ENCODE assay signal across 29 cellular contexts in genomic region chr3:39275052-39275451, GRCh38. TPM values are rescaled to one million over a fixed set of nuclear protein-coding genes. Genes with fewer than 3 reads are reported as not detected.
DNase-seq lines count a peak whose midpoint lies in the region; ATAC-seq, FAIRE-seq and TF ChIP-seq lines count a peak whose summit lies in the region.
"Had no signal": no experiment of that assay in that cellular context is flagged by ENCODE, and none has a peak within 500 bp of the region (broad histone marks: within the 10 kb centered on the region; RNA-seq: fewer than 3 reads in every experiment).

No MANE protein-coding gene starts in this region.

- no peak overlapping the region for H3K56ac ChIP-seq in IMR-90 (ENCODE audit: extremely low read depth, insufficient read depth, low read length)

- H3K23ac ChIP-seq in IMR-90 (ENCODE audit: low read depth, low read length) = no peak overlapping the region

- no peaks in the 10 kb centered on the region; the same call in 1 of the 2 replicates for H3K4me1 ChIP-seq in IMR-90 (ENCODE audit: control insufficient read depth, insufficient read depth, low read length)
- H3K4me1 ChIP-seq: neural progenitor cell had no signal

- TF ChIP-seq RAD21 in IMR-90 (IDR thresholded peaks at IDR 0.05; ENCODE audit: low read length) = no peak

- no peak overlapping the region for H3K4me2 ChIP-seq in IMR-90 (ENCODE audit: low read depth, low read length)
- H3K4me2 ChIP-seq: KMS-11, neural progenitor cell had no signal

- no peaks in the 10 kb centered on the region for H3K79me1 ChIP-seq in IMR-90 (ENCODE audit: low read depth in 1 of 2, low read length in 2 of 2)

- dilution Hi-C loops in IMR-90 (cut with HindIII; ENCODE audit: low sequenced_read_pairs, unreplicated experiment) = no loop called here

- H3K4ac ChIP-seq in IMR-90 (ENCODE audit: low read depth, low read length) = no peak overlapping the region

- in situ Hi-C loops in IMR-90 (cut with MboI; ENCODE audit: low sequenced_read_pairs) = no loop called here

- H3K36me3 ChIP-seq in IMR-90 (ENCODE audit: control insufficient read depth, insufficient read depth, low read length) = no peaks in the 10 kb centered on the region
- H3K36me3 ChIP-seq: heart left ventricle, neural progenitor cell had no signal

- DNase-seq in activated T-cell treated with anti-CD3 and anti-CD28 coated beads, Interleukin-2, amount 50 U/mL, for 4 hours = no peak
- DNase-seq in activated T-cell treated with anti-CD3 and anti-CD28 coated beads, Interleukin-2, amount 50 U/mL, for 48 hours = no peak
- DNase-seq in IMR-90 = peak; percentile 68
- DNase-seq in foreskin fibroblast = peak; percentile 8 to 24
- DNase-seq in stimulated activated effector memory CD8-positive, alpha-beta T cell treated with anti-CD3 and anti-CD28 coated beads, Interleukin-12 subunit alpha, Interleukin-12 subunit beta, amount 100 ng/mL, for 72 hours (ENCODE audit: low spot score in 2 of 2) = no peak
- no peak for DNase-seq in D721Med (ENCODE audit: insufficient read length, low spot score)
- DNase-seq: activated CD4-positive, alpha-beta T cell treated with anti-CD3 and anti-CD28 coated beads for 48 hours; activated effector memory CD4-positive, alpha-beta T cell treated with Interleukin-2 at 50 U/mL for 16 hours; CD4-positive, alpha-beta T cell; heart left ventricle; mucosa of descending colon; MV-4-11; NCI-H2081; NCI-H524 treated with DMSO at 0.1 percent for 48 hours; posterior cingulate gyrus; T-helper 2 cell had no signal

- no peak for FAIRE-seq in D721Med (lab: Jason Lieb, UNC)
- FAIRE-seq: GM12891 had no signal

- intact Hi-C loops in IMR-90 (cut with micrococcal nuclease) = no loop called here

- H4K5ac ChIP-seq in IMR-90 (ENCODE audit: low read depth, low read length) = no peak overlapping the region

- peak overlapping the region; percentile 33 for H3K4me3 Mint-ChIP-seq in activated T-cell treated with anti-CD3 and anti-CD28 coated beads, Interleukin-2, amount 50 U/mL, for 4 hours
- H3K4me3 Mint-ChIP-seq in stimulated activated effector memory CD8-positive, alpha-beta T cell treated with anti-CD3 and anti-CD28 coated beads, Interleukin-12 subunit alpha, Interleukin-12 subunit beta, amount 100 ng/mL, for 72 hours = peak overlapping the region; percentile 77
- H3K4me3 Mint-ChIP-seq: brain; CD4-positive, alpha-beta T cell; neural progenitor cell had no signal

- no peak overlapping the region for H2AK9ac ChIP-seq in IMR-90 (replicated peaks; ENCODE audit: low read depth, low read length, poor library complexity)

- no peak overlapping the region for H4K8ac ChIP-seq in IMR-90 (ENCODE audit: low read depth in 2 of 2, low read length in 2 of 2)

- H2AK5ac ChIP-seq in IMR-90 (ENCODE audit: low read depth, low read length) = no peak overlapping the region

- H3K4me3 ChIP-seq in IMR-90 (ENCODE audit: insufficient read depth, low read depth, low read length) (no peak overlapping the region), foreskin fibroblast (ENCODE audit: low read depth in 1 of 2, low read length in 2 of 2) (no peak overlapping the region)
- H3K4me3 ChIP-seq: coronary artery, heart left ventricle, mucosa of descending colon, neural progenitor cell, SK-N-MC had no signal

- no peak for ATAC-seq in activated T-cell treated with anti-CD3 and anti-CD28 coated beads, Interleukin-2, amount 50 U/mL, for 4 hours
- ATAC-seq in IMR-90 (ENCODE audit: low read depth) = peak; percentile 49; the same call in 1 of the 2 replicates
- ATAC-seq in stimulated activated effector memory CD8-positive, alpha-beta T cell treated with anti-CD3 and anti-CD28 coated beads, Interleukin-12 subunit alpha, Interleukin-12 subunit beta, amount 100 ng/mL, for 72 hours = no peak
- no peak for ATAC-seq in HG03342 (IDR thresholded peaks at IDR 0.05; ENCODE audit: unreplicated experiment)
- ATAC-seq: heart left ventricle, mucosa of descending colon, sciatic nerve had no signal

- H2BK120ac ChIP-seq in IMR-90 (ENCODE audit: low read depth, low read length) = no peak overlapping the region

- peaks cover 18% of the 10 kb centered on the region for H3K4me1 Mint-ChIP-seq in activated T-cell treated with anti-CD3 and anti-CD28 coated beads, Interleukin-2, amount 50 U/mL, for 4 hours (ENCODE audit: low read depth)
- peaks cover 55% of the 10 kb centered on the region for H3K4me1 Mint-ChIP-seq in stimulated activated effector memory CD8-positive, alpha-beta T cell treated with anti-CD3 and anti-CD28 coated beads, Interleukin-12 subunit alpha, Interleukin-12 subunit beta, amount 100 ng/mL, for 72 hours
- H3K4me1 Mint-ChIP-seq: brain, neural progenitor cell had no signal

- H4K20me1 ChIP-seq in IMR-90 (ENCODE audit: insufficient read depth, low read length) = no peaks in the 10 kb centered on the region

- no TSS peak for BruUV-seq in IMR-90 (replicated peaks; lab: Mats Ljungman, UMichigan)

- peak overlapping the region; percentile 94 for H3K27ac Mint-ChIP-seq in stimulated activated effector memory CD8-positive, alpha-beta T cell treated with anti-CD3 and anti-CD28 coated beads, Interleukin-12 subunit alpha, Interleukin-12 subunit beta, amount 100 ng/mL, for 72 hours
- H3K27ac Mint-ChIP-seq: brain; CD4-positive, alpha-beta T cell; neural progenitor cell had no signal

- no peak overlapping the region for H4K91ac ChIP-seq in IMR-90 (ENCODE audit: insufficient read depth, low read depth, low read length)

- H3K9me3 Mint-ChIP-seq in activated T-cell treated with anti-CD3 and anti-CD28 coated beads, Interleukin-2, amount 50 U/mL, for 4 hours = no peaks in the 10 kb centered on the region
- no peaks in the 10 kb centered on the region for H3K9me3 Mint-ChIP-seq in stimulated activated effector memory CD8-positive, alpha-beta T cell treated with anti-CD3 and anti-CD28 coated beads, Interleukin-12 subunit alpha, Interleukin-12 subunit beta, amount 100 ng/mL, for 72 hours
- H3K9me3 Mint-ChIP-seq: brain; CD4-positive, alpha-beta T cell; neural progenitor cell had no signal

- H3K27me3 Mint-ChIP-seq in activated T-cell treated with anti-CD3 and anti-CD28 coated beads, Interleukin-2, amount 50 U/mL, for 4 hours (ENCODE audit: low read depth) = no peaks in the 10 kb centered on the region
- H3K27me3 Mint-ChIP-seq: CD4-positive, alpha-beta T cell had no signal

- no peak for TF ChIP-seq POLR2A in IMR-90 (IDR thresholded peaks at IDR 0.05; ENCODE audit: low read depth, low read length)

- no peak overlapping the region for H3K9ac ChIP-seq in IMR-90 (ENCODE audit: low read depth, low read length)
- H3K9ac ChIP-seq: KMS-11, neural progenitor cell had no signal

- no peak overlapping the region for H3K27ac ChIP-seq in IMR-90 (ENCODE audit: insufficient read depth, low read length)
- H3K27ac ChIP-seq: coronary artery, heart left ventricle, KMS-11, neural progenitor cell, SK-N-MC had no signal

- no peak overlapping the region for H2BK5ac ChIP-seq in IMR-90 (ENCODE audit: low read depth, low read length, poor library complexity, severe bottlenecking)

- TF ChIP-seq CTCF in IMR-90 (conservative IDR thresholded peaks at IDR 0.05; ENCODE audit: low read depth, low read length) (no peak), foreskin fibroblast (IDR thresholded peaks at IDR 0.05; ENCODE audit: low read depth, low read length) (no peak), D721Med (IDR thresholded peaks at IDR 0.05; ENCODE audit: insufficient read depth, missing control alignments) (no peak)

- no CpG with 5 or more reads among the region's 3 CpGs for WGBS in IMR-90 (ENCODE audit: extremely low coverage in 2 of 2, insufficient read length in 1 of 2), 2 experiments

- no peak overlapping the region for H2BK15ac ChIP-seq in IMR-90 (ENCODE audit: low read depth, low read length)

- H2AFZ ChIP-seq in IMR-90 (replicated peaks; ENCODE audit: low read length, poor library complexity) = no peak overlapping the region
- H2AFZ ChIP-seq: neural progenitor cell had no signal

- H2BK20ac ChIP-seq in IMR-90 (ENCODE audit: low read depth, low read length) = no peak overlapping the region

- H3K27me3 ChIP-seq in IMR-90 (ENCODE audit: control insufficient read depth, insufficient read depth, low read length) = peaks cover 20% of the 10 kb centered on the region
- H3K27me3 ChIP-seq: heart left ventricle, neural progenitor cell had no signal

- CTCF ChIA-PET in IMR-90 (lab: Yijun Ruan, JAX) = interaction anchor here (2.1 kb wide), 1 partner anchor 17 kb away, joined by 5 read pairs; no protein-coding TSS in a partner anchor

- H3K36me3 Mint-ChIP-seq in activated T-cell treated with anti-CD3 and anti-CD28 coated beads, Interleukin-2, amount 50 U/mL, for 4 hours (ENCODE audit: insufficient read depth) = no peaks in the 10 kb centered on the region
- peaks cover 6% of the 10 kb centered on the region for H3K36me3 Mint-ChIP-seq in stimulated activated effector memory CD8-positive, alpha-beta T cell treated with anti-CD3 and anti-CD28 coated beads, Interleukin-12 subunit alpha, Interleukin-12 subunit beta, amount 100 ng/mL, for 72 hours
- H3K36me3 Mint-ChIP-seq: brain, neural progenitor cell had no signal

- no peaks in the 10 kb centered on the region for H3K9me3 ChIP-seq in IMR-90 (ENCODE audit: control insufficient read depth, insufficient read depth, low read length)
- H3K9me3 ChIP-seq: heart left ventricle, mucosa of descending colon had no signal

- POLR2A ChIA-PET in IMR-90 (lab: Charles Lee; ENCODE audit: unreplicated experiment) = no interaction called here

- no peaks in the 10 kb centered on the region for H3K9me1 ChIP-seq in IMR-90 (ENCODE audit: insufficient read depth, low read length)

- H3K18ac ChIP-seq in IMR-90 (ENCODE audit: low read depth, low read length) = no peak overlapping the region

- no peak overlapping the region for H3K14ac ChIP-seq in IMR-90 (replicated peaks; ENCODE audit: low read depth, low read length)

TF ChIP-seq in IMR-90, 13 proteins besides CTCF, POLR2A, EP300 and RAD21:
- TF ChIP-seq CEBPB (IDR thresholded peaks at IDR 0.05; ENCODE audit: low read depth, low read length) (peak; percentile 62), RCOR1 (IDR thresholded peaks at IDR 0.05; ENCODE audit: insufficient replicate concordance, low read length) (no peak)

RNA-seq across cellular contexts. Expression of gene CX3CR1, which starts 4.8 kb away (rescaled TPM):
- under 1 TPM; 0.32 to 0.73 (median 0.40) TPM for total RNA-seq in activated T-cell treated with anti-CD3 and anti-CD28 coated beads, Interleukin-2, amount 50 U/mL, for 4 hours
- total RNA-seq in IMR-90 (2012; rRNA removed) = not detected in 2 replicates
- 0.03 TPM in 1 of 2 replicates, not detected in the other for polyA plus RNA-seq in IMR-90 (2012; rRNA removed)
- 0.01 TPM in 1 of 2 replicates, not detected in the other for polyA plus RNA-seq in IMR-90 (2012; cell fraction: cytosol; rRNA removed)
- not detected in 2 replicates for polyA plus RNA-seq in IMR-90 (2012; cell fraction: nucleus; rRNA removed; ENCODE audit: low replicate concordance)
- total RNA-seq: HT-29 had no signal

RNA-seq across cellular contexts. Expression of gene CCR8, which starts 54.5 kb away (rescaled TPM):
- 1 to 10 TPM in 1 of 3 donors, under 1 TPM in 2; 0.40 to 1.4 (median 0.87) TPM for total RNA-seq in activated T-cell treated with anti-CD3 and anti-CD28 coated beads, Interleukin-2, amount 50 U/mL, for 4 hours
- total RNA-seq in IMR-90 (2012; rRNA removed) = not detected in 2 replicates
- polyA plus RNA-seq in IMR-90 (2012; rRNA removed) = not detected in 2 replicates
- polyA plus RNA-seq in IMR-90 (2012; cell fraction: cytosol; rRNA removed) = not detected in 2 replicates
- polyA plus RNA-seq in IMR-90 (2012; cell fraction: nucleus; rRNA removed; ENCODE audit: low replicate concordance) = not detected in 2 replicates
- total RNA-seq: HT-29, lower leg skin, RPMI7951, sciatic nerve, subcutaneous adipose tissue, urinary bladder had no signal
- polyA plus RNA-seq: heart left ventricle, urinary bladder had no signal

Comparison
In these comparisons a context has a peak if more than half of its experiments do, and no peak if none do; other contexts are left out.
1. DNase-seq: peak in IMR-90 (single experiment) and foreskin fibroblast (2 of 2); none in activated T-cell treated with anti-CD3 and anti-CD28 coated beads, Interleukin-2, amount 50 U/mL, for 4 hours (single experiment), activated T-cell treated with anti-CD3 and anti-CD28 coated beads, Interleukin-2, amount 50 U/mL, for 48 hours (0 of 2), stimulated activated effector memory CD8-positive, alpha-beta T cell treated with anti-CD3 and anti-CD28 coated beads, Interleukin-12 subunit alpha, Interleukin-12 subunit beta, amount 100 ng/mL, for 72 hours (0 of 2) and D721Med (single experiment).